1 cellular context compared by ENCODE assay signal in genomic region chr10:80523776-80524175, GRCh38.
TF ChIP-seq lines count a peak whose summit lies in the region.

No MANE protein-coding gene starts in this region.

TF ChIP-seq in A549, 52 proteins besides CTCF, POLR2A, EP300 and RAD21 (continued from another document):
- TF ChIP-seq NPAS2 (CRISPR knock-in tag; IDR thresholded peaks at IDR 0.05; ENCODE audit: borderline replicate concordance) (no peak), HDAC2 (IDR thresholded peaks at IDR 0.05) (no peak), HOXB13 (CRISPR knock-in tag; IDR thresholded peaks at IDR 0.05; ENCODE audit: low read depth) (no peak)
